Comparison of ENCODE assay signal across 1 cellular context in the genomic region with DNA sequence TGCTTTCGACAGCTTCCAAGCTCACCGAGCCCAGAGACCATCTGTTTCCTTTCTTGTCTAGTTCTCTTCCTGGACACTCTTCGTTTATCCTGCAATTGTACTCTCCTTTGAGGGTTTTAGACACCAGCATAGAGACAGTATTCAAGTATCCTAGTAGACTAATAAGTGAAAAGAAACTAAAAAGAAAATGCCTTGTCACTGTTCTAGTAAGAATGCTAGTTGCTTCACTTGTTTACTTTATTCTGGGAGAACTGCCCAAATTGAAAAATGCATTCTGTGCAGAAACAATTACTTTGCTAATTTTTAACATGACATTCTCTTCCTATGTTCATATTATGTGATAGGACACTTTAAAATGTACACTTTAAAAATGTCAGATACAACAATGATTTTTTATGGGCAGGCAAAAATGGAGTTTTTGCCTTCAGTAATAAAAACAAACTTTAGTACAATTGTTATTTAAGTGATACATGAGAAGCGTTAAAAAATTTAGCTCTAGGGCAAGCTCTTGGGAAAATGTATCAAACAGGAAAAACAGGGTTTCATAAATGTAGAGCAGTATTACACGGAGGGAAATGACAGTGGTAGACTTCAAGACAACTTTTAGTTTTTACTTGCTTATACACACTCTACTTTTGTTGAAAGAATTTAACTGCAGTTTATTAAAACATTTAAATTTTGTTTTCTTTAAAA.
TF ChIP-seq lines count a peak whose summit lies in the region.

No MANE protein-coding gene starts in this region.

TF ChIP-seq in K562, 482 proteins besides CTCF, POLR2A, EP300 and RAD21 (continued from another document):
- peak; percentile 33; the same call in 1 of the 2 replicates for TF ChIP-seq CEBPB (tag; IDR thresholded peaks at IDR 0.05)
- TF ChIP-seq NFE2 (IDR thresholded peaks at IDR 0.05; ENCODE audit: low read depth), result peak; percentile 30; the same call in 1 of the 2 replicates
- no peak for TF ChIP-seq ZC3H4 (CRISPR knock-in tag; IDR thresholded peaks at IDR 0.05; ENCODE audit: borderline replicate concordance)
TF ChIP-seq in K562: peak in this region for 8.
